Comparison of ENCODE assay signal across 1 cellular context in the genomic region with DNA sequence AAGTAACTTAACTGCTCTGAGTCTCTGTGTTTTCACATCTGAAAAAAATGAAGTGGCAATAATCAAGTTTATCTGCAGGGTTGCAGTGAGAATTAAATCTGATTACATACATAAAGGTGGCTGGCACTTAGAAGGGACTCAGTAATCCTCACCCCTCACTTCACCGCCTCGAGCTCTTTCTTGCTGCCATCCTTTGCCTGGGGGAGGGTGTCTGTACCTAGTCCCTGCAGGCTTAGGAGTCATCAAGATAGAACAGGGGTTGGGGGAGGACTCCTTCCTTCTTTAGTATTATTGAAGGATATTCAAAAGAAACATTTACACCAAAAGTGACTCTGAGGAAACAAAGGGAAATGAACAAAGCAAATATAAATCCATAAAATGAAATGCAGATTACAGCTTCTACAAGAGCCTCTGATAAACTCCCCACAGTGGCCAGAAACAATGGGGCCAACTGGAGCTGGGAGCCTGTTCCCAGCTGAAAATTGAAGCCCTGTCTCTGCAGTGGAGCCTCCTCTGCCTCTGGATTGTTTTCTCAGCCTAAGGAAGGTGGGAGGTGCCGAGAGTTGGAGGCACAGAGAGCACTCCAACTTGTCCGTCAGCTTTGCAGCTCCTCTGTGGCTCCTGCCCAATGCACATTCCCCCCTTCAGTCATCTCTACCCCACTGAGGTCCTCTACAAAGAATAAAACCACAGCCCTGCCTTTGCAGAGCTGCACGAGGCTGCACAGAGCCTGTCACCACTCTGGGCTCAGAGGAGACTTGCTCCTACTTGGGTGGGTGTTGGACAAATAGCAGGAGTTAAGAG.
TF ChIP-seq lines count a peak whose summit lies in the region.

No MANE protein-coding gene starts in this region.

TF ChIP-seq in H1, 55 proteins besides CTCF, POLR2A, EP300 and RAD21:
- TF ChIP-seq SRF (IDR thresholded peaks at IDR 0.05; ENCODE audit: low read depth, low read length) (no peak), KDM5A (IDR thresholded peaks at IDR 0.05; ENCODE audit: low read length) (no peak), HDAC2 (IDR thresholded peaks at IDR 0.05; ENCODE audit: borderline replicate concordance in 1 of 2, low read depth in 2 of 2, low read length in 2 of 2) (no peak), NRF1 (IDR thresholded peaks at IDR 0.05; ENCODE audit: low read depth, low read length) (no peak), SP1 (IDR thresholded peaks at IDR 0.05; ENCODE audit: low read depth, low read length) (no peak), KDM4A (IDR thresholded peaks at IDR 0.05; ENCODE audit: low read depth, low read length, severe bottlenecking) (no peak), GABPA (IDR thresholded peaks at IDR 0.05; ENCODE audit: borderline replicate concordance, insufficient read depth, low read length) (no peak), CBX8 (IDR thresholded peaks at IDR 0.05; ENCODE audit: borderline replicate concordance, low read depth, low read length) (no peak)
- TF ChIP-seq, protein P1, sequence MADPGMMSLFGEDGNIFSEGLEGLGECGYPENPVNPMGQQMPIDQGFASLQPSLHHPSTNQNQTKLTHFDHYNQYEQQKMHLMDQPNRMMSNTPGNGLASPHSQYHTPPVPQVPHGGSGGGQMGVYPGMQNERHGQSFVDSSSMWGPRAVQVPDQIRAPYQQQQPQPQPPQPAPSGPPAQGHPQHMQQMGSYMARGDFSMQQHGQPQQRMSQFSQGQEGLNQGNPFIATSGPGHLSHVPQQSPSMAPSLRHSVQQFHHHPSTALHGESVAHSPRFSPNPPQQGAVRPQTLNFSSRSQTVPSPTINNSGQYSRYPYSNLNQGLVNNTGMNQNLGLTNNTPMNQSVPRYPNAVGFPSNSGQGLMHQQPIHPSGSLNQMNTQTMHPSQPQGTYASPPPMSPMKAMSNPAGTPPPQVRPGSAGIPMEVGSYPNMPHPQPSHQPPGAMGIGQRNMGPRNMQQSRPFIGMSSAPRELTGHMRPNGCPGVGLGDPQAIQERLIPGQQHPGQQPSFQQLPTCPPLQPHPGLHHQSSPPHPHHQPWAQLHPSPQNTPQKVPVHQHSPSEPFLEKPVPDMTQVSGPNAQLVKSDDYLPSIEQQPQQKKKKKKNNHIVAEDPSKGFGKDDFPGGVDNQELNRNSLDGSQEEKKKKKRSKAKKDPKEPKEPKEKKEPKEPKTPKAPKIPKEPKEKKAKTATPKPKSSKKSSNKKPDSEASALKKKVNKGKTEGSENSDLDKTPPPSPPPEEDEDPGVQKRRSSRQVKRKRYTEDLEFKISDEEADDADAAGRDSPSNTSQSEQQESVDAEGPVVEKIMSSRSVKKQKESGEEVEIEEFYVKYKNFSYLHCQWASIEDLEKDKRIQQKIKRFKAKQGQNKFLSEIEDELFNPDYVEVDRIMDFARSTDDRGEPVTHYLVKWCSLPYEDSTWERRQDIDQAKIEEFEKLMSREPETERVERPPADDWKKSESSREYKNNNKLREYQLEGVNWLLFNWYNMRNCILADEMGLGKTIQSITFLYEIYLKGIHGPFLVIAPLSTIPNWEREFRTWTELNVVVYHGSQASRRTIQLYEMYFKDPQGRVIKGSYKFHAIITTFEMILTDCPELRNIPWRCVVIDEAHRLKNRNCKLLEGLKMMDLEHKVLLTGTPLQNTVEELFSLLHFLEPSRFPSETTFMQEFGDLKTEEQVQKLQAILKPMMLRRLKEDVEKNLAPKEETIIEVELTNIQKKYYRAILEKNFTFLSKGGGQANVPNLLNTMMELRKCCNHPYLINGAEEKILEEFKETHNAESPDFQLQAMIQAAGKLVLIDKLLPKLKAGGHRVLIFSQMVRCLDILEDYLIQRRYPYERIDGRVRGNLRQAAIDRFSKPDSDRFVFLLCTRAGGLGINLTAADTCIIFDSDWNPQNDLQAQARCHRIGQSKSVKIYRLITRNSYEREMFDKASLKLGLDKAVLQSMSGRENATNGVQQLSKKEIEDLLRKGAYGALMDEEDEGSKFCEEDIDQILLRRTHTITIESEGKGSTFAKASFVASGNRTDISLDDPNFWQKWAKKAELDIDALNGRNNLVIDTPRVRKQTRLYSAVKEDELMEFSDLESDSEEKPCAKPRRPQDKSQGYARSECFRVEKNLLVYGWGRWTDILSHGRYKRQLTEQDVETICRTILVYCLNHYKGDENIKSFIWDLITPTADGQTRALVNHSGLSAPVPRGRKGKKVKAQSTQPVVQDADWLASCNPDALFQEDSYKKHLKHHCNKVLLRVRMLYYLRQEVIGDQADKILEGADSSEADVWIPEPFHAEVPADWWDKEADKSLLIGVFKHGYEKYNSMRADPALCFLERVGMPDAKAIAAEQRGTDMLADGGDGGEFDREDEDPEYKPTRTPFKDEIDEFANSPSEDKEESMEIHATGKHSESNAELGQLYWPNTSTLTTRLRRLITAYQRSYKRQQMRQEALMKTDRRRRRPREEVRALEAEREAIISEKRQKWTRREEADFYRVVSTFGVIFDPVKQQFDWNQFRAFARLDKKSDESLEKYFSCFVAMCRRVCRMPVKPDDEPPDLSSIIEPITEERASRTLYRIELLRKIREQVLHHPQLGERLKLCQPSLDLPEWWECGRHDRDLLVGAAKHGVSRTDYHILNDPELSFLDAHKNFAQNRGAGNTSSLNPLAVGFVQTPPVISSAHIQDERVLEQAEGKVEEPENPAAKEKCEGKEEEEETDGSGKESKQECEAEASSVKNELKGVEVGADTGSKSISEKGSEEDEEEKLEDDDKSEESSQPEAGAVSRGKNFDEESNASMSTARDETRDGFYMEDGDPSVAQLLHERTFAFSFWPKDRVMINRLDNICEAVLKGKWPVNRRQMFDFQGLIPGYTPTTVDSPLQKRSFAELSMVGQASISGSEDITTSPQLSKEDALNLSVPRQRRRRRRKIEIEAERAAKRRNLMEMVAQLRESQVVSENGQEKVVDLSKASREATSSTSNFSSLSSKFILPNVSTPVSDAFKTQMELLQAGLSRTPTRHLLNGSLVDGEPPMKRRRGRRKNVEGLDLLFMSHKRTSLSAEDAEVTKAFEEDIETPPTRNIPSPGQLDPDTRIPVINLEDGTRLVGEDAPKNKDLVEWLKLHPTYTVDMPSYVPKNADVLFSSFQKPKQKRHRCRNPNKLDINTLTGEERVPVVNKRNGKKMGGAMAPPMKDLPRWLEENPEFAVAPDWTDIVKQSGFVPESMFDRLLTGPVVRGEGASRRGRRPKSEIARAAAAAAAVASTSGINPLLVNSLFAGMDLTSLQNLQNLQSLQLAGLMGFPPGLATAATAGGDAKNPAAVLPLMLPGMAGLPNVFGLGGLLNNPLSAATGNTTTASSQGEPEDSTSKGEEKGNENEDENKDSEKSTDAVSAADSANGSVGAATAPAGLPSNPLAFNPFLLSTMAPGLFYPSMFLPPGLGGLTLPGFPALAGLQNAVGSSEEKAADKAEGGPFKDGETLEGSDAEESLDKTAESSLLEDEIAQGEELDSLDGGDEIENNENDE (IDR thresholded peaks at IDR 0.05; ENCODE audit: insufficient replicate concordance, low read length), result no peak
